9 cellular contexts compared by ENCODE assay signal in genomic region chr6:39113788-39114187, GRCh38. TPM values are rescaled to one million over a fixed set of nuclear protein-coding genes. Genes with fewer than 3 reads are reported as not detected.
A peak's percentile ranks its signal among the peaks of the same experiment; 100 is the strongest.
DNase-seq lines count a peak whose midpoint lies in the region; ATAC-seq and TF ChIP-seq lines count a peak whose summit lies in the region.
"Had no signal": no experiment of that assay in that cellular context is flagged by ENCODE, and none has a peak within 500 bp of the region (broad histone marks: within the 10 kb centered on the region; RNA-seq: fewer than 3 reads in every experiment).

No MANE protein-coding gene starts in this region.

- peaks cover 15% of the 10 kb centered on the region for H3K4me1 Mint-ChIP-seq in osteocyte (ENCODE audit: unreplicated experiment)

- no peaks in the 10 kb centered on the region for H3K9me3 ChIP-seq in ectodermal cell (ENCODE audit: control insufficient read depth, low read length)
- H3K9me3 ChIP-seq in uterus: no peaks in the 10 kb centered on the region

- H3K4me3 ChIP-seq in GM06990 (replicated peaks; ENCODE audit: low read depth, low read length) (peak overlapping the region; percentile 79), NB4 (ENCODE audit: low read depth, low read length) (peak overlapping the region; percentile 69), ectodermal cell (ENCODE audit: insufficient read depth, low read depth, low read length) (peak overlapping the region; percentile 75), uterus (peak overlapping the region in 1 of 2 donors; percentile 80)

- no peak for TF ChIP-seq POLR2A in NB4 (IDR thresholded peaks at IDR 0.05; ENCODE audit: extremely low read depth, insufficient read length)
- TF ChIP-seq POLR2A in uterus (IDR thresholded peaks at IDR 0.05): no peak

- H3K9me3 Mint-ChIP-seq in osteocyte (ENCODE audit: unreplicated experiment): no peaks in the 10 kb centered on the region

- H3K4me1 ChIP-seq in ectodermal cell (ENCODE audit: control insufficient read depth, insufficient read depth, low read length) (peaks cover 5% of the 10 kb centered on the region), uterus (no peaks in the 10 kb centered on the region)

- intact Hi-C loops in uterus (cut with DNase I; ENCODE audit: low total_unique reads): no loop called here

- H3K27ac Mint-ChIP-seq in osteocyte (ENCODE audit: unreplicated experiment): no peak overlapping the region

- no peaks in the 10 kb centered on the region for H3K27me3 ChIP-seq in GM06990 (replicated peaks; ENCODE audit: control insufficient read depth, insufficient read depth, low read length)
- peaks cover 12% of the 10 kb centered on the region for H3K27me3 ChIP-seq in ectodermal cell (ENCODE audit: control insufficient read depth, insufficient read depth, low read length, poor library complexity, severe bottlenecking)
- H3K27me3 ChIP-seq in uterus: no peaks in the 10 kb centered on the region

- H3K4me3 Mint-ChIP-seq in osteocyte (ENCODE audit: unreplicated experiment): peak overlapping the region; percentile 86

- peaks cover 26% of the 10 kb centered on the region for H3K36me3 Mint-ChIP-seq in osteocyte (ENCODE audit: unreplicated experiment)

- no peaks in the 10 kb centered on the region for H3K36me3 ChIP-seq in GM06990 (ENCODE audit: control insufficient read depth, insufficient read depth, low read length)
- H3K36me3 ChIP-seq in ectodermal cell (ENCODE audit: control insufficient read depth, insufficient read depth, low read length): peaks cover 12% of the 10 kb centered on the region
- no peaks in the 10 kb centered on the region for H3K36me3 ChIP-seq in uterus

- H3K27me3 Mint-ChIP-seq in osteocyte (ENCODE audit: unreplicated experiment): no peaks in the 10 kb centered on the region

- H3K27ac ChIP-seq in ectodermal cell (ENCODE audit: insufficient read depth, low read depth, low read length, poor library complexity, severe bottlenecking): no peak overlapping the region
- H3K27ac ChIP-seq in uterus: no peak overlapping the region

- 83 to 89% methylated on average over 1 of the region's 1 CpG for WGBS in ectodermal cell, 2 experiments

- TF ChIP-seq CTCF in GM06990 (IDR thresholded peaks at IDR 0.05; ENCODE audit: insufficient read depth, low read length, poor library complexity, severe bottlenecking) (no peak), NB4 (IDR thresholded peaks at IDR 0.05; ENCODE audit: low read depth, low read length) (no peak), osteocyte (IDR thresholded peaks at IDR 0.05) (no peak), uterus (IDR thresholded peaks at IDR 0.05) (no peak)

- ATAC-seq in HG03135 (IDR thresholded peaks at IDR 0.05; ENCODE audit: unreplicated experiment): no peak

- no peak for DNase-seq in GM06990 (ENCODE audit: extremely low read depth, insufficient read length)
- no peak for DNase-seq in NB4 (ENCODE audit: low read depth)
- no peak for DNase-seq in osteocyte (ENCODE audit: extremely low spot score, unreplicated experiment)
- DNase-seq in HuH-7 (ENCODE audit: low spot score): no peak
- no peak for DNase-seq in SIG-M5 (lab: John Stamatoyannopoulos, UW)
- no peak for DNase-seq in uterus
- DNase-seq: foreskin melanocyte had no signal

RNA-seq across cellular contexts. Expression of gene SAYSD1, which starts 1.2 kb away (rescaled TPM):
- 11.8 TPM for polyA plus RNA-seq in ectodermal cell (2013, experiment 1 of 4)
- polyA plus RNA-seq in ectodermal cell (2013, experiment 2 of 4): 13.1 TPM
- 9.0 TPM for polyA plus RNA-seq in ectodermal cell (2013, experiment 3 of 4)
- polyA plus RNA-seq in ectodermal cell (2013, experiment 4 of 4): 9.1 TPM
- total RNA-seq in osteocyte: 17.6 and 18.1 TPM in 2 replicates
- 10 to 100 TPM; 10.3 to 34.8 (median 15.9) TPM for total RNA-seq in uterus
